ENCODE assay signal across 20 cellular contexts in genomic region chrX:24659646-24660045, GRCh38. TPM values are rescaled to one million over a fixed set of nuclear protein-coding genes. Genes with fewer than 3 reads are reported as not detected.
DNase-seq lines count a peak whose midpoint lies in the region; ATAC-seq, FAIRE-seq and TF ChIP-seq lines count a peak whose summit lies in the region.
"Had no signal": no experiment of that assay in that cellular context is flagged by ENCODE, and none has a peak within 500 bp of the region (broad histone marks: within the 10 kb centered on the region; RNA-seq: fewer than 3 reads in every experiment).

No MANE protein-coding gene starts in this region.

- no peak overlapping the region for H3K56ac ChIP-seq in H1 (replicated peaks; ENCODE audit: insufficient read length, low read depth, low read length)

- FAIRE-seq in HTR-8/SVneo (lab: Jason Lieb, UNC) (peak; percentile 9), H1 (lab: Jason Lieb, UNC) (peak; percentile 13)
- FAIRE-seq: A204.1, H54 had no signal

- WGBS in H1 (ENCODE audit: extremely low coverage in 1 of 2, insufficient coverage in 1 of 2, insufficient read length in 1 of 2, insufficient replicate concordance in 2 of 2, low coverage in 1 of 2, low lambda C conversion rate in 2 of 2, missing lambda C conversion rate in 1 of 2), 2 experiments: 87% methylated on average over 3 of the region's 3 CpGs; no CpG with 5 or more reads in 1 of the 2 experiments

- no peak for TF ChIP-seq RAD21 in H1 (IDR thresholded peaks at IDR 0.05 in 1 of 2, conservative IDR thresholded peaks at IDR 0.05 in 1 of 2; ENCODE audit: low read depth in 2 of 2, low read length in 2 of 2)

- no peak for TF ChIP-seq EP300 in H1 (IDR thresholded peaks at IDR 0.05; ENCODE audit: borderline replicate concordance in 1 of 2, low read depth in 2 of 2, low read length in 2 of 2)

- no peaks in the 10 kb centered on the region for H3K79me1 ChIP-seq in H1 (ENCODE audit: low read depth, low read length)

- H4K91ac ChIP-seq in H1 (replicated peaks; ENCODE audit: insufficient read length, low read length): no peak overlapping the region

- no peaks in the 10 kb centered on the region for H4K20me1 ChIP-seq in H1 (replicated peaks in 1 of 2; ENCODE audit: control insufficient read depth in 1 of 2, insufficient read depth in 2 of 2, low read length in 2 of 2)

- POLR2A ChIA-PET in H1 (lab: Charles Lee; ENCODE audit: partially characterized antibody): no interaction called here

- TF ChIP-seq POLR2A in H1 (IDR thresholded peaks at IDR 0.05; ENCODE audit: control extremely low read depth in 1 of 2, low read depth in 2 of 2, low read length in 2 of 2): no peak

- H3K36me3 ChIP-seq in H1 (ENCODE audit: control insufficient read depth in 2 of 4, insufficient read depth in 4 of 4, low read length in 3 of 4): no peaks in the 10 kb centered on the region
- H3K36me3 ChIP-seq: BE2C had no signal

- no peaks in the 10 kb centered on the region for H3K79me2 ChIP-seq in H1 (ENCODE audit: control insufficient read depth in 1 of 2, insufficient read depth in 2 of 2, low read length in 2 of 2)

- H2AK5ac ChIP-seq in H1 (ENCODE audit: low read depth, low read length): no peak overlapping the region

- no peak overlapping the region for H2BK15ac ChIP-seq in H1 (ENCODE audit: low read length)

- no peak overlapping the region for H2BK20ac ChIP-seq in H1 (ENCODE audit: low read length)

- H3K27ac ChIP-seq in H1 (ENCODE audit: low read depth, low read length): no peak overlapping the region
- H3K27ac ChIP-seq: GM23248 had no signal

- in situ Hi-C loops in GM13976 (cut with MboI; ENCODE audit: low sequenced_read_pairs, unreplicated experiment): no loop called here

- no peak overlapping the region for H3K9ac ChIP-seq in H1 (replicated peaks in 1 of 4; ENCODE audit: extremely low read depth in 1 of 4, low read depth in 3 of 4, low read length in 3 of 4)
- H3K9ac ChIP-seq: GM23248 had no signal

- no peak overlapping the region for H3K18ac ChIP-seq in H1 (ENCODE audit: extremely low read depth, low read length)

- CTCF ChIA-PET in H1 (lab: Charles Lee; ENCODE audit: partially characterized antibody): no interaction called here

- no peak overlapping the region for H2BK12ac ChIP-seq in H1 (ENCODE audit: low read depth, low read length)

- H3K23me2 ChIP-seq in H1 (ENCODE audit: low read depth, low read length): no peaks in the 10 kb centered on the region

- no peak overlapping the region for H3K4me3 ChIP-seq in H1 (ENCODE audit: extremely low read depth in 1 of 4, insufficient read depth in 2 of 4, low read depth in 3 of 4, low read length in 4 of 4)
- H3K4me3 ChIP-seq in retinal pigment epithelial cell (ENCODE audit: low read length): no peak overlapping the region
- H3K4me3 ChIP-seq: GM23248 had no signal

- no peaks in the 10 kb centered on the region; a peak in 1 of 7 replicates for H3K4me1 ChIP-seq in H1 (replicated peaks in 1 of 4; ENCODE audit: control insufficient read depth in 3 of 4, insufficient read depth in 4 of 4, low read length in 3 of 4)
- H3K4me1 ChIP-seq: BE2C had no signal

- no peak overlapping the region for H3K23ac ChIP-seq in H1 (ENCODE audit: insufficient read length)

- H2BK5ac ChIP-seq in H1 (ENCODE audit: low read depth, low read length): no peak overlapping the region

- DNase-seq in HTR-8/SVneo (ENCODE audit: insufficient read length, low spot score) (no peak), H1 (ENCODE audit: low read depth in 1 of 2, low spot score in 2 of 2) (no peak), retinal pigment epithelial cell (ENCODE audit: low read depth) (peak; percentile 51), kidney tubule cell (ENCODE audit: low spot score) (no peak), GM13976 (ENCODE audit: low spot score) (no peak)
- DNase-seq: ACHN; BE2C; C1 segment of cervical spinal cord; Caco-2; CD4-positive, CD25-positive, alpha-beta regulatory T cell; DMS153; DMS79; GDM1; GM23248; HCEC 1CT; HFFc6; KG1 had no signal

- no peak overlapping the region for H2AFZ ChIP-seq in H1 (ENCODE audit: low read length)
- H2AFZ ChIP-seq: GM23248 had no signal

- no peak overlapping the region for H3K14ac ChIP-seq in H1 (ENCODE audit: insufficient read length)

- no peak overlapping the region for H4K5ac ChIP-seq in H1 (ENCODE audit: insufficient read length, low read depth, low read length)

- no peak overlapping the region for H3K4ac ChIP-seq in H1 (replicated peaks; ENCODE audit: insufficient read length, low read depth, low read length)

- H3K9me3 ChIP-seq in H1 (ENCODE audit: insufficient read depth in 2 of 2, low read depth in 1 of 2, low read length in 1 of 2): no peaks in the 10 kb centered on the region
- H3K9me3 ChIP-seq: BE2C, Caco-2 had no signal

- TF ChIP-seq CTCF in H1 (IDR thresholded peaks at IDR 0.05; ENCODE audit: control extremely low read depth in 1 of 3, insufficient read depth in 1 of 3, low read depth in 1 of 3, low read length in 3 of 3) (no peak), retinal pigment epithelial cell (conservative IDR thresholded peaks at IDR 0.05; ENCODE audit: low read depth, low read length) (no peak), GM13976 (IDR thresholded peaks at IDR 0.05; ENCODE audit: borderline replicate concordance, control extremely low read depth, extremely low read depth, insufficient read depth, missing control alignments) (no peak)

- H3K4me2 ChIP-seq in H1 (ENCODE audit: insufficient read depth in 1 of 2, low read depth in 2 of 2, low read length in 2 of 2): no peak overlapping the region

- no peak overlapping the region for H4K8ac ChIP-seq in H1 (ENCODE audit: extremely low read depth, insufficient read depth, low read length)

- H3K27me3 ChIP-seq in H1 (replicated peaks in 1 of 4; ENCODE audit: control insufficient read depth in 3 of 4, extremely low read depth in 1 of 4, insufficient read depth in 3 of 4, low read length in 3 of 4): no peaks in the 10 kb centered on the region
- H3K27me3 ChIP-seq: BE2C had no signal

- H2BK120ac ChIP-seq in H1 (replicated peaks; ENCODE audit: low read depth, low read length): no peak overlapping the region

- ATAC-seq in HG03025 (IDR thresholded peaks at IDR 0.05; ENCODE audit: low FRiP score, unreplicated experiment): no peak

TF ChIP-seq in H1, 55 proteins besides CTCF, POLR2A, EP300 and RAD21:
- TF ChIP-seq JUND (IDR thresholded peaks at IDR 0.05; ENCODE audit: low read length) (no peak), SP1 (IDR thresholded peaks at IDR 0.05; ENCODE audit: low read depth, low read length) (no peak), HDAC6 (IDR thresholded peaks at IDR 0.05; ENCODE audit: low read depth, low read length) (no peak), YY1 (IDR thresholded peaks at IDR 0.05; ENCODE audit: low read depth, low read length) (no peak), TCF12 (IDR thresholded peaks at IDR 0.05; ENCODE audit: low read depth, low read length) (no peak), SIRT6 (IDR thresholded peaks at IDR 0.05; ENCODE audit: low read length) (no peak), CBX5 (IDR thresholded peaks at IDR 0.05; ENCODE audit: low read depth, low read length) (no peak), NANOG (IDR thresholded peaks at IDR 0.05; ENCODE audit: insufficient read depth, low read depth, low read length, poor library complexity, severe bottlenecking) (no peak)

RNA-seq across cellular contexts. Expression of gene PCYT1B, which starts 12.5 kb away (rescaled TPM):
- total RNA-seq in H1 (2021; fragmentation: NEBNext Ultra II Directional; extraction: Animal tissue kit (Norgen Biotek cat#: 25700)): 30.6 and 30.8 TPM in 2 replicates
- 14.9 and 17.9 TPM in 2 replicates for polyA plus RNA-seq in H1 (2011; rRNA removed)
- 20.8 TPM for polyA plus RNA-seq in H1 (2011; cell fraction: cytosol; rRNA removed)
- 15.2 TPM for polyA plus RNA-seq in H1 (2011; cell fraction: nucleus; rRNA removed)
- 17.3 to 20.5 TPM (median 18.2 TPM) in 4 replicates for polyA plus RNA-seq in H1 (2012, experiment 1 of 2)
- 5.3 TPM for polyA plus RNA-seq in H1 (2012, experiment 2 of 2)
- 19.5 TPM for polyA plus RNA-seq in H1 (2013, experiment 1 of 2)
- polyA plus RNA-seq in H1 (2013, experiment 2 of 2): 20.3 TPM
- 45.3 and 69.4 TPM in 2 replicates for polyA minus RNA-seq in H1 (2011; rRNA and poly(A)+ RNA removed)
- polyA minus RNA-seq in H1 (2011; cell fraction: cytosol; rRNA and poly(A)+ RNA removed): 13.9 TPM
- polyA minus RNA-seq in H1 (2011; cell fraction: nucleus; rRNA and poly(A)+ RNA removed): 12.7 TPM
- total RNA-seq: GM23248, HFFc6 had no signal
- polyA plus RNA-seq: GM23248 had no signal

RNA-seq across cellular contexts. Expression of gene POLA1, which starts 34.1 kb away (rescaled TPM):
- 33.9 and 34.9 TPM in 2 replicates for total RNA-seq in H1 (2021; fragmentation: NEBNext Ultra II Directional; extraction: Animal tissue kit (Norgen Biotek cat#: 25700))
- 4.7 and 5.6 TPM in 2 replicates for polyA plus RNA-seq in H1 (2011; rRNA removed)
- 10.2 TPM for polyA plus RNA-seq in H1 (2011; cell fraction: cytosol; rRNA removed)
- 12.6 TPM for polyA plus RNA-seq in H1 (2011; cell fraction: nucleus; rRNA removed)
- polyA plus RNA-seq in H1 (2012, experiment 1 of 2): 16.0 to 29.9 TPM (median 20.5 TPM) in 4 replicates
- 1.9 TPM for polyA plus RNA-seq in H1 (2012, experiment 2 of 2)
- 12.9 TPM for polyA plus RNA-seq in H1 (2013, experiment 1 of 2)
- polyA plus RNA-seq in H1 (2013, experiment 2 of 2): 12.6 TPM
- 37.0 and 53.0 TPM in 2 replicates for polyA minus RNA-seq in H1 (2011; rRNA and poly(A)+ RNA removed)
- polyA minus RNA-seq in H1 (2011; cell fraction: cytosol; rRNA and poly(A)+ RNA removed): 8.8 TPM
- polyA minus RNA-seq in H1 (2011; cell fraction: nucleus; rRNA and poly(A)+ RNA removed): 53.4 TPM
